ENCODE assay signal across 16 cellular contexts in the genomic region with DNA sequence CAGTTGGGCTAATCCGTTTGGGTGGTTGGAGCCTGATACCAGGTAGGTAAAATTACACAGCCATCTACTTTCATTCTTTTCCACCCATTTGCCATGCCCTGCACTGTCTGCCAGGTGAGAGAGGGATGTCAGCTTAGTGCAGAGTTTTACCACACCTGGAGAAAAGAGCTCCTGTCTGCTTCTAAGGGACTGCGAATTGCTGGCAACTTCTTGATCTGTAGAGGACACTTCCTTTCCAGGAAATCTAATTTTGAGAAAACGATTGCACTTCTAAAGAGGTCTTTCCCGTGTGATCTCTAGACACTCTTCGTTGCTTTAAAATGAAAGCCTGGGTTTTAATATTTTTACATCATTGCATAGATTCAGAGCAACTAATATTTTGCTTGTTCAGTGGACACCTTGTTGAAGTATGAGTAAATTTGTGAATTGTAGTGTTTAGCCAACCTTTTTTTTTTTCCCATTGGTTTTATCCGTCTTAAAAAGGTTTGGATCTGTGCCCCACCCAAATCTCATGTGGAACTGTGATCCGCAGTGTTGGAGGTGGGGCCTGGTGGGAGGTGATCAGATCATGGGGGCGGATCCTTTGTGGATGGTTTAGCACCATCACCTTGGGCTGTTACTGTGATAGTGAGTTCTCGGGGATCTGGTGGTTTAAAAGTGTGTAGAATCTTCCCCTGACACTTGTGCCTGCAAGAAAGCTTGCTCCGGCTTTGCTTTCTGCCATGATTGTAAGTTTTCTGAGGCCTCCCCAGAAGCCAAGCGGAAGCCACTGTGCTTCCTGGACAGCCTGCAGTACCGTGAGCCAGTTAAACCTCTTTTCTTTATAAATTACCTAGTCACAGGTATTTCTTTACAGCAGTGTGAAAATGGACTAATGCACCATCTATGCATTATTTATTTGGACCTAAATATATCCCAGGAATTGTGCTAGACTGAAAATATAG.
DNase-seq lines count a peak whose midpoint lies in the region; ATAC-seq and TF ChIP-seq lines count a peak whose summit lies in the region.
"Had no signal": no experiment of that assay in that cellular context is flagged by ENCODE, and none has a peak within 500 bp of the region (broad histone marks: within the 10 kb centered on the region; RNA-seq: fewer than 3 reads in every experiment).

No MANE protein-coding gene starts in this region.

- peaks cover 8% of the 10 kb centered on the region for H3K4me1 ChIP-seq in mammary epithelial cell (ENCODE audit: insufficient read depth, low read length)
- H3K4me1 ChIP-seq in breast epithelium: no peaks in the 10 kb centered on the region
- peaks cover 22% of the 10 kb centered on the region for H3K4me1 ChIP-seq in left ventricle myocardium inferior

- no TSS peak for BruUV-seq in mammary epithelial cell (replicated peaks; lab: Mats Ljungman, UMichigan)

- peak overlapping the region in 1 of 3 experiments; percentile 2 for H3K4me3 ChIP-seq in mammary epithelial cell (replicated peaks in 1 of 3; ENCODE audit: insufficient read depth in 1 of 3, low read depth in 2 of 3, low read length in 3 of 3)
- no peak overlapping the region for H3K4me3 ChIP-seq in breast epithelium
- no peak overlapping the region for H3K4me3 ChIP-seq in left ventricle myocardium inferior
- H3K4me3 ChIP-seq: left lung, spleen had no signal

- CTCF ChIA-PET in mammary epithelial cell (lab: Charles Lee; ENCODE audit: low non-redundant PET): no interaction called here

- H3K79me2 ChIP-seq in mammary epithelial cell (ENCODE audit: insufficient read depth, low read length): peaks cover 11% of the 10 kb centered on the region

- H3K27me3 Mint-ChIP-seq in T-helper 1 cell treated with Interleukin-12 subunit alpha and Interleukin-12 subunit beta and Interleukin-4 antibody, amounts not matched to agents 30 μg/mL and 1 μg/mL, for 36 hours (ENCODE audit: low read depth): no peaks in the 10 kb centered on the region
- H3K27me3 Mint-ChIP-seq in central memory CD8-positive, alpha-beta T cell: no peaks in the 10 kb centered on the region
- peaks cover 3% of the 10 kb centered on the region for H3K27me3 Mint-ChIP-seq in nephron progenitor cell (ENCODE audit: low read depth, poor library complexity)

- H3K4me2 ChIP-seq in mammary epithelial cell (ENCODE audit: insufficient read depth, low read depth, low read length): peak overlapping the region; percentile 60
- H3K4me2 ChIP-seq: KMS-11 had no signal

- ATAC-seq in central memory CD8-positive, alpha-beta T cell (replicated peaks; ENCODE audit: extremely low read depth, poor library complexity, severe bottlenecking): no peak
- no peak for ATAC-seq in HG03280 (IDR thresholded peaks at IDR 0.05; ENCODE audit: unreplicated experiment)
- ATAC-seq: left lung had no signal

- no peaks in the 10 kb centered on the region for H3K27me3 ChIP-seq in mammary epithelial cell (ENCODE audit: insufficient read depth, low read length)
- H3K27me3 ChIP-seq in breast epithelium: no peaks in the 10 kb centered on the region
- H3K27me3 ChIP-seq in left ventricle myocardium inferior (ENCODE audit: low read depth): no peaks in the 10 kb centered on the region
- H3K27me3 ChIP-seq: left lung, spleen had no signal

- no peak overlapping the region for H3K9ac ChIP-seq in mammary epithelial cell (ENCODE audit: insufficient read depth, low read length)
- H3K9ac ChIP-seq: KMS-11 had no signal

- peaks cover 15% of the 10 kb centered on the region for H3K36me3 Mint-ChIP-seq in T-helper 1 cell treated with Interleukin-12 subunit alpha and Interleukin-12 subunit beta and Interleukin-4 antibody, amounts not matched to agents 30 μg/mL and 1 μg/mL, for 36 hours (ENCODE audit: low read depth)
- no peaks in the 10 kb centered on the region for H3K36me3 Mint-ChIP-seq in central memory CD8-positive, alpha-beta T cell (ENCODE audit: insufficient read depth)
- H3K36me3 Mint-ChIP-seq in nephron progenitor cell (ENCODE audit: low read depth): no peaks in the 10 kb centered on the region

- peak overlapping the region; percentile 87 for H3K27ac Mint-ChIP-seq in T-helper 1 cell treated with Interleukin-12 subunit alpha and Interleukin-12 subunit beta and Interleukin-4 antibody, amounts not matched to agents 30 μg/mL and 1 μg/mL, for 36 hours
- peak overlapping the region; percentile 70 for H3K27ac Mint-ChIP-seq in central memory CD8-positive, alpha-beta T cell (ENCODE audit: low read depth)
- H3K27ac Mint-ChIP-seq in nephron progenitor cell: no peak overlapping the region

- H3K27ac ChIP-seq in mammary epithelial cell (ENCODE audit: insufficient read depth, low read depth, low read length) (no peak overlapping the region), breast epithelium (no peak overlapping the region), left ventricle myocardium inferior (replicated peaks) (no peak overlapping the region)
- H3K27ac ChIP-seq: KMS-11, left lung, spleen had no signal

- H3K4me3 Mint-ChIP-seq in T-helper 1 cell treated with Interleukin-12 subunit alpha and Interleukin-12 subunit beta and Interleukin-4 antibody, amounts not matched to agents 30 μg/mL and 1 μg/mL, for 36 hours: peak overlapping the region; percentile 80
- peak overlapping the region; percentile 53 for H3K4me3 Mint-ChIP-seq in central memory CD8-positive, alpha-beta T cell
- no peak overlapping the region for H3K4me3 Mint-ChIP-seq in nephron progenitor cell

- no peak for TF ChIP-seq POLR2A in breast epithelium (IDR thresholded peaks at IDR 0.05)

- intact Hi-C loops in mammary epithelial cell (cut with micrococcal nuclease): no loop called here
- intact Hi-C loops in breast epithelium (cut with DNase I; ENCODE audit: low total_unique reads): no loop called here
- intact Hi-C loops in left ventricle myocardium inferior (cut with micrococcal nuclease): no loop called here

- dilution Hi-C loops in mammary epithelial cell (cut with HindIII; ENCODE audit: low sequenced_read_pairs): no loop called here

- H3K4me1 Mint-ChIP-seq in T-helper 1 cell treated with Interleukin-12 subunit alpha and Interleukin-12 subunit beta and Interleukin-4 antibody, amounts not matched to agents 30 μg/mL and 1 μg/mL, for 36 hours (ENCODE audit: low read depth): peaks cover 69% of the 10 kb centered on the region
- H3K4me1 Mint-ChIP-seq in central memory CD8-positive, alpha-beta T cell: peaks cover 25% of the 10 kb centered on the region
- H3K4me1 Mint-ChIP-seq in nephron progenitor cell: peaks cover 8% of the 10 kb centered on the region

- WGBS in mammary epithelial cell (ENCODE audit: low coverage, missing lambda C conversion rate): 60% methylated on average over 12 of the region's 12 CpGs

- H3K36me3 ChIP-seq in mammary epithelial cell (ENCODE audit: insufficient read depth, low read length) (no peaks in the 10 kb centered on the region), breast epithelium (no peaks in the 10 kb centered on the region), left ventricle myocardium inferior (no peaks in the 10 kb centered on the region)
- H3K36me3 ChIP-seq: left lung, spleen had no signal

- in situ Hi-C loops in mammary epithelial cell (cut with MboI; ENCODE audit: low sequenced_read_pairs in 2 of 2): no loop called here

- no peaks in the 10 kb centered on the region for H3K9me3 Mint-ChIP-seq in T-helper 1 cell treated with Interleukin-12 subunit alpha and Interleukin-12 subunit beta and Interleukin-4 antibody, amounts not matched to agents 30 μg/mL and 1 μg/mL, for 36 hours
- H3K9me3 Mint-ChIP-seq in central memory CD8-positive, alpha-beta T cell: no peaks in the 10 kb centered on the region
- H3K9me3 Mint-ChIP-seq in nephron progenitor cell: no peaks in the 10 kb centered on the region

- H3K9me3 ChIP-seq in mammary epithelial cell (replicated peaks; ENCODE audit: insufficient read depth, low read length) (no peaks in the 10 kb centered on the region), breast epithelium (no peaks in the 10 kb centered on the region), left ventricle myocardium inferior (replicated peaks) (no peaks in the 10 kb centered on the region)
- H3K9me3 ChIP-seq: left lung, spleen had no signal

- H2AFZ ChIP-seq in mammary epithelial cell (ENCODE audit: low read depth, low read length): peak overlapping the region; percentile 42

- DNase-seq in mammary epithelial cell: no peak
- DNase-seq in breast epithelium (ENCODE audit: low spot score in 2 of 2): no peak
- DNase-seq in central memory CD8-positive, alpha-beta T cell (ENCODE audit: low spot score in 2 of 2): no peak
- no peak for DNase-seq in left ventricle myocardium inferior
- DNase-seq in nephron progenitor cell: no peak
- DNase-seq: amniotic stem cell; foreskin fibroblast; left lung; NCI-H1436; NCI-H345; SIG-M5; spleen; stimulated activated naive CD4-positive, alpha-beta T cell treated with Interleukin-2 at 50 U/mL for 16 hours had no signal

- TF ChIP-seq CTCF in mammary epithelial cell (conservative IDR thresholded peaks at IDR 0.05 in 1 of 2, IDR thresholded peaks at IDR 0.05 in 1 of 2; ENCODE audit: extremely low read depth in 1 of 2, insufficient read depth in 1 of 2, low read depth in 1 of 2, low read length in 2 of 2) (no peak), breast epithelium (IDR thresholded peaks at IDR 0.05) (no peak), left ventricle myocardium inferior (IDR thresholded peaks at IDR 0.05; ENCODE audit: borderline replicate concordance) (no peak), nephron progenitor cell (IDR thresholded peaks at IDR 0.05) (no peak)

- no peaks in the 10 kb centered on the region for H4K20me1 ChIP-seq in mammary epithelial cell (ENCODE audit: insufficient read depth, low read length)
